In the genomic region with DNA sequence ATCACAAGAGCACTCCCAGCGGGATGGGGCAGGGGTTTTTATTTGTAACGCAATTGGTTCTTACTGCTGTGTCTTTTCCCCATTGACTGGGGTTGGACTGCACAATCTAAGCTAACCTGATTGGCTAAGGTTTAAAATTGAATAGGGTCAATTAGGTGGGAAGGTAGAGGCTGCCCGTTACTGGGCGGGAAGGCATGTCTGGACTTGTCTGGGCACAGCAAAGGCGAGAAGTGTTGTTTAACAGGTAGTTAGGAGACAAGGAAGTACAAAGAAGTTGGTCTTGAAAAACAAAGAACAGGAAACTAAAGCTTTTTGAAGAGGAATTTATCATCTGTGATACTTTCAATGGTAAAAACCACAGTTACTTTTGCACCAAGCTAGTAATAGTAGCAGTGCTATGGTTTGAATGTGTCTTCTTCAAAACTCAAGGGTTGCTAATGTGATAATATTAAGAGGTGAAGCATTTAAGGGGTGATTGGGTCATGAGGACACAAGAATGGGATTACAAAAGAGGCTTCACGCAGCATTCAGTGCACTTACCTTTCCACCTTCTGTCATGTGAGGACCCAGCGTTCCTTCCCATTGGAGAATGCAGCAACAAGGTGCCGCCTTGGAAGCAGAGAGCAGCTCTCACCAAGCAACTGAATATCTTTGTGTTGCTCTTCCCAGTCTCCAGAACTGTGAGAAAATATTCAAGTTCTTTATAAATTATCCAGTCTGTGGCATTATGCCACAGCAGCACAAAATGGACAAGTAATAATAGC, we compare ENCODE assay signal across 1 cellular context.
TF ChIP-seq lines count a peak whose summit lies in the region.

No MANE protein-coding gene starts in this region.

TF ChIP-seq in HepG2, 621 proteins besides CTCF, POLR2A, EP300 and RAD21:
- peak; percentile 78; the same call in 1 of the 2 replicates for TF ChIP-seq TP53 (CRISPR knock-in tag; conservative IDR thresholded peaks at IDR 0.05)
- no peak for TF ChIP-seq ZNF589 (CRISPR knock-in tag; conservative IDR thresholded peaks at IDR 0.05)
